Comparison of ENCODE assay signal across 21 cellular contexts in genomic region chr15:78266806-78267205, GRCh38. TPM values are rescaled to one million over a fixed set of nuclear protein-coding genes. Genes with fewer than 3 reads are reported as not detected.
DNase-seq lines count a peak whose midpoint lies in the region; ATAC-seq and TF ChIP-seq lines count a peak whose summit lies in the region.
"Had no signal": no experiment of that assay in that cellular context is flagged by ENCODE, and none has a peak within 500 bp of the region (broad histone marks: within the 10 kb centered on the region; RNA-seq: fewer than 3 reads in every experiment).

No MANE protein-coding gene starts in this region.

- TF ChIP-seq CTCF in right atrium auricular region (IDR thresholded peaks at IDR 0.05) (no peak), tibial artery (IDR thresholded peaks at IDR 0.05) (no peak)

- no peaks in the 10 kb centered on the region for H3K36me3 ChIP-seq in right atrium auricular region
- H3K36me3 ChIP-seq in tibial artery, result no peaks in the 10 kb centered on the region
- no peaks in the 10 kb centered on the region for H3K36me3 ChIP-seq in SJCRH30
- H3K36me3 ChIP-seq: BLaER1 treated with 17β-estradiol and CSF1 and Interleukin-3, amounts not matched to agents 10 nM and 100 nM; transverse colon had no signal

- peaks cover 26% of the 10 kb centered on the region for H3K4me1 Mint-ChIP-seq in activated CD4-positive, alpha-beta T cell treated with anti-CD3 and anti-CD28 coated beads, Interleukin-2, amount 10 ng/mL, durations not matched to agents 24 days and 14 days
- H3K4me1 Mint-ChIP-seq in stimulated activated naive CD8-positive, alpha-beta T cell treated with anti-CD3 and anti-CD28 coated beads, Interleukin-15, Interleukin-2, amounts not matched to agents 100 ng/mL and 50 ng/mL, for 24 hours (ENCODE audit: low read depth), result peaks cover 32% of the 10 kb centered on the region

- H3K27ac ChIP-seq in right atrium auricular region (peak overlapping the region; percentile 90 to 96), tibial artery (peak overlapping the region; percentile 39 to 46), SJCRH30 (no peak overlapping the region)
- H3K27ac ChIP-seq: BLaER1 treated with 17β-estradiol and CSF1 and Interleukin-3, amounts not matched to agents 10 nM and 100 nM; body of pancreas; parathyroid adenoma had no signal

- H3K36me3 Mint-ChIP-seq in activated CD4-positive, alpha-beta T cell treated with anti-CD3 and anti-CD28 coated beads, Interleukin-2, amount 10 ng/mL, durations not matched to agents 24 days and 14 days (ENCODE audit: low read depth), result peaks cover 17% of the 10 kb centered on the region
- H3K36me3 Mint-ChIP-seq in stimulated activated naive CD8-positive, alpha-beta T cell treated with anti-CD3 and anti-CD28 coated beads, Interleukin-15, Interleukin-2, amounts not matched to agents 100 ng/mL and 50 ng/mL, for 24 hours (ENCODE audit: low read depth), result peaks cover 38% of the 10 kb centered on the region

- H3K4me1 ChIP-seq in right atrium auricular region, result peaks cover 0 to 21% of the 10 kb centered on the region in 2 donors
- H3K4me1 ChIP-seq in tibial artery, result peaks cover 0 to 29% (median 20%) of the 10 kb centered on the region in 4 donors
- H3K4me1 ChIP-seq in SJCRH30, result peaks cover 5% of the 10 kb centered on the region; the same call in 1 of the 2 replicates

- no peaks in the 10 kb centered on the region for H3K9me3 ChIP-seq in right atrium auricular region
- no peaks in the 10 kb centered on the region for H3K9me3 ChIP-seq in tibial artery
- no peaks in the 10 kb centered on the region for H3K9me3 ChIP-seq in SJCRH30 (replicated peaks)
- H3K9me3 ChIP-seq: body of pancreas, transverse colon had no signal

- H3K27me3 Mint-ChIP-seq in activated CD4-positive, alpha-beta T cell treated with anti-CD3 and anti-CD28 coated beads, Interleukin-2, amount 10 ng/mL, durations not matched to agents 24 days and 14 days, result no peaks in the 10 kb centered on the region
- no peaks in the 10 kb centered on the region for H3K27me3 Mint-ChIP-seq in stimulated activated naive CD8-positive, alpha-beta T cell treated with anti-CD3 and anti-CD28 coated beads, Interleukin-15, Interleukin-2, amounts not matched to agents 100 ng/mL and 50 ng/mL, for 24 hours

- intact Hi-C loops in activated CD4-positive, alpha-beta T cell treated with anti-CD3 and anti-CD28 coated beads, Interleukin-2, amount 10 ng/mL, durations not matched to agents 24 days and 14 days (cut with micrococcal nuclease), result no loop called here
- intact Hi-C loops in tibial artery (cut with DNase I; ENCODE audit: low total_unique reads), result loop anchor here (10.0 kb wide), 1 partner anchor 608 kb away; the partner anchor contains the start of gene MORF4L1

- peak overlapping the region; percentile 9 for H3K4me3 Mint-ChIP-seq in activated CD4-positive, alpha-beta T cell treated with anti-CD3 and anti-CD28 coated beads, Interleukin-2, amount 10 ng/mL, durations not matched to agents 24 days and 14 days
- peak overlapping the region; percentile 88 for H3K4me3 Mint-ChIP-seq in stimulated activated naive CD8-positive, alpha-beta T cell treated with anti-CD3 and anti-CD28 coated beads, Interleukin-15, Interleukin-2, amounts not matched to agents 100 ng/mL and 50 ng/mL, for 24 hours
- H3K4me3 Mint-ChIP-seq: HFFc6 had no signal

- no peak for ATAC-seq in stimulated activated naive CD8-positive, alpha-beta T cell treated with anti-CD3 and anti-CD28 coated beads, Interleukin-15, Interleukin-2, amounts not matched to agents 100 U/mL and 50 U/mL, for 24 hours
- no peak for ATAC-seq in GM21717 (IDR thresholded peaks at IDR 0.05; ENCODE audit: unreplicated experiment)
- ATAC-seq: body of pancreas had no signal

- H3K9me3 Mint-ChIP-seq in activated CD4-positive, alpha-beta T cell treated with anti-CD3 and anti-CD28 coated beads, Interleukin-2, amount 10 ng/mL, durations not matched to agents 24 days and 14 days, result no peaks in the 10 kb centered on the region
- H3K9me3 Mint-ChIP-seq in stimulated activated naive CD8-positive, alpha-beta T cell treated with anti-CD3 and anti-CD28 coated beads, Interleukin-15, Interleukin-2, amounts not matched to agents 100 ng/mL and 50 ng/mL, for 24 hours, result no peaks in the 10 kb centered on the region
- H3K9me3 Mint-ChIP-seq: HFFc6 had no signal

- H3K4me3 ChIP-seq in right atrium auricular region (peak overlapping the region; percentile 3 to 25), tibial artery (no peak overlapping the region), SJCRH30 (no peak overlapping the region)
- H3K4me3 ChIP-seq: BLaER1 treated with 17β-estradiol and CSF1 and Interleukin-3, amounts not matched to agents 10 nM and 100 nM; body of pancreas; transverse colon had no signal

- no peak for DNase-seq in activated CD4-positive, alpha-beta T cell treated with anti-CD3 and anti-CD28 coated beads, Interleukin-2, amount 10 ng/mL, durations not matched to agents 24 days and 14 days
- no peak for DNase-seq in activated CD4-positive, alpha-beta T cell treated with anti-CD3 and anti-CD28 coated beads for 4 hours
- DNase-seq in stimulated activated naive CD8-positive, alpha-beta T cell treated with anti-CD3 and anti-CD28 coated beads, Interleukin-15, Interleukin-2, amounts not matched to agents 100 U/mL and 50 U/mL, for 24 hours, result no peak
- DNase-seq in right atrium auricular region (ENCODE audit: low spot score) (no peak), tibial artery (no peak), SJCRH30 (no peak)
- DNase-seq: activated gamma-delta T cell; body of pancreas; dermis blood vessel endothelial cell; GDM1; HFFc6; KG1; NCI-H2029 treated with DMSO at 0.1 percent for 48 hours; NCI-H446; NK-92 treated with Interleukin-12 subunit alpha and Interleukin-12 subunit beta, amount 100 ng/mL, for 24 hours; RPMI8226; transverse colon had no signal

- H3K27me3 ChIP-seq in right atrium auricular region (no peaks in the 10 kb centered on the region), tibial artery (no peaks in the 10 kb centered on the region), SJCRH30 (no peaks in the 10 kb centered on the region)
- H3K27me3 ChIP-seq: body of pancreas, transverse colon had no signal

- no peak overlapping the region for H3K27ac Mint-ChIP-seq in activated CD4-positive, alpha-beta T cell treated with anti-CD3 and anti-CD28 coated beads, Interleukin-2, amount 10 ng/mL, durations not matched to agents 24 days and 14 days
- H3K27ac Mint-ChIP-seq in stimulated activated naive CD8-positive, alpha-beta T cell treated with anti-CD3 and anti-CD28 coated beads, Interleukin-15, Interleukin-2, amounts not matched to agents 100 ng/mL and 50 ng/mL, for 24 hours, result peak overlapping the region; percentile 5
- H3K27ac Mint-ChIP-seq: HFFc6 had no signal

RNA-seq across cellular contexts. Expression of gene DNAJA4, which starts 2.4 kb away (rescaled TPM):
- total RNA-seq in activated CD4-positive, alpha-beta T cell treated with anti-CD3 and anti-CD28 coated beads, Interleukin-2, amount 10 ng/mL, durations not matched to agents 24 days and 14 days, result 74.1 and 75.9 TPM in 2 replicates
- total RNA-seq in right atrium auricular region, result 10 to 100 TPM; 70.0 to 78.0 TPM
- total RNA-seq in SJCRH30 (2014; rRNA removed; shearing (Covaris generic)), result 0.15 TPM in 1 of 2 replicates, not detected in the other

RNA-seq across cellular contexts. Expression of gene ACSBG1, which starts 32.4 kb away (rescaled TPM):
- total RNA-seq in activated CD4-positive, alpha-beta T cell treated with anti-CD3 and anti-CD28 coated beads, Interleukin-2, amount 10 ng/mL, durations not matched to agents 24 days and 14 days, result not detected in 2 replicates
- not detected for total RNA-seq in right atrium auricular region
- total RNA-seq in SJCRH30 (2014; rRNA removed; shearing (Covaris generic)), result 0.08 and 0.63 TPM in 2 replicates
- total RNA-seq: body of pancreas, dermis blood vessel endothelial cell, HFFc6 had no signal

RNA-seq across cellular contexts. Expression of gene SKIC8, which starts 32.6 kb away (rescaled TPM):
- 57.6 and 62.2 TPM in 2 replicates for total RNA-seq in activated CD4-positive, alpha-beta T cell treated with anti-CD3 and anti-CD28 coated beads, Interleukin-2, amount 10 ng/mL, durations not matched to agents 24 days and 14 days
- total RNA-seq in right atrium auricular region, result 10 to 100 TPM; 29.8 to 38.6 TPM
- 60.5 and 69.8 TPM in 2 replicates for total RNA-seq in SJCRH30 (2014; rRNA removed; shearing (Covaris generic))

Comparison
In these comparisons a context has a peak if more than half of its experiments do, and no peak if none do; other contexts are left out.
1. H3K4me3 ChIP-seq: peak in right atrium auricular region (2 of 2); none in tibial artery (0 of 2) and SJCRH30 (single experiment).
2. RNA of gene DNAJA4, which starts 2.4 kb away (total RNA-seq): 70.0 to 78.0 TPM in right atrium auricular region and 74.1 to 75.9 TPM in activated CD4-positive, alpha-beta T cell treated with anti-CD3 and anti-CD28 coated beads, Interleukin-2, amount 10 ng/mL, durations not matched to agents 24 days and 14 days; 0.15 TPM in SJCRH30; every median in the first group is over 10 times any median in the second.